10 cellular contexts compared by ENCODE assay signal in the genomic region with DNA sequence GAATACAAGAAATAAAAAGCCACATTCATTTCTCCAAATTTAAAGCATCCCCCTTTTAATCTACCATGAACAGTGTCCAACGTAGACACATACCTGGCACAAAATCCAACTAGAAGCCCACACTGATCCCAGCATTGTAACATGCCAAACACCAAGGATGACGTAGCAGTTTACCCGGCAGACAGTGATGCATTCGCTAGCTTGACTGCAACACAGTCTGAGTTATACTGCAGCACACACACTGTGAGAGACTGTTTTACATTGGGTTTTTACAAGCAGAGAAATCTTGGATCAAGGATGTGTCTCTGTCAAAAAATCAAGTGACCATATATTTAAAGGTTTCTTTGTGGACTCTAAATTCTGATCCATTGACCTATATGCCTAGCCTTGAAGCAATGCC.
DNase-seq lines count a peak whose midpoint lies in the region; ATAC-seq and TF ChIP-seq lines count a peak whose summit lies in the region.
"Had no signal": no experiment of that assay in that cellular context is flagged by ENCODE, and none has a peak within 500 bp of the region (broad histone marks: within the 10 kb centered on the region; RNA-seq: fewer than 3 reads in every experiment).

No MANE protein-coding gene starts in this region.

- H3K4me2 ChIP-seq in Karpas-422 (ENCODE audit: low read depth, low read length, poor library complexity, severe bottlenecking): peak overlapping the region; percentile 67

- no peak for TF ChIP-seq CTCF in heart right ventricle (IDR thresholded peaks at IDR 0.05)
- TF ChIP-seq CTCF in psoas muscle (IDR thresholded peaks at IDR 0.05): no peak

- in situ Hi-C loops in KBM-7 (cut with MboI; ENCODE audit: low pct_unique_long_range_greater_than_20kb, low sequenced_read_pairs): no loop called here

- H3K4me3 ChIP-seq in Karpas-422 (ENCODE audit: low read length) (no peak overlapping the region), heart right ventricle (peak overlapping the region in 5 of 10 donors; percentile 1 to 32 (median 6)), psoas muscle (peak overlapping the region; percentile 58)
- H3K4me3 ChIP-seq: colonic mucosa had no signal

- no peaks in the 10 kb centered on the region for H3K9me2 ChIP-seq in Karpas-422 (replicated peaks; ENCODE audit: insufficient read depth, low read length)

- peaks cover 10% of the 10 kb centered on the region; the same call in 1 of the 2 replicates for H3K36me3 ChIP-seq in Karpas-422 (ENCODE audit: insufficient read depth, low read length)
- H3K36me3 ChIP-seq in heart right ventricle: peaks cover 0 to 19% (median 0%) of the 10 kb centered on the region in 9 donors
- H3K36me3 ChIP-seq in psoas muscle (ENCODE audit: insufficient read depth in 1 of 2, low read depth in 1 of 2): peaks cover 0 to 7% of the 10 kb centered on the region in 2 donors
- H3K36me3 ChIP-seq: colonic mucosa had no signal

- H3K9me3 ChIP-seq in Karpas-422 (ENCODE audit: low read length): no peaks in the 10 kb centered on the region
- H3K9me3 ChIP-seq in heart right ventricle: no peaks in the 10 kb centered on the region
- no peaks in the 10 kb centered on the region for H3K9me3 ChIP-seq in psoas muscle
- H3K9me3 ChIP-seq: colonic mucosa had no signal

- H4K20me1 ChIP-seq in Karpas-422 (ENCODE audit: insufficient read depth, low read depth, low read length): no peaks in the 10 kb centered on the region

- intact Hi-C loops in heart right ventricle (cut with DNase I): no loop called here
- intact Hi-C loops in psoas muscle (cut with DNase I): no loop called here

- peaks cover 45% of the 10 kb centered on the region for H3K79me2 ChIP-seq in Karpas-422 (ENCODE audit: low read length)

- peaks cover 33% of the 10 kb centered on the region for H3K4me1 ChIP-seq in Karpas-422 (ENCODE audit: low read length)
- H3K4me1 ChIP-seq in heart right ventricle: peaks cover 0 to 27% (median 18%) of the 10 kb centered on the region in 9 donors
- peaks cover 9% of the 10 kb centered on the region for H3K4me1 ChIP-seq in psoas muscle
- H3K4me1 ChIP-seq: colonic mucosa had no signal

- H3K27ac ChIP-seq in Karpas-422 (ENCODE audit: low read length) (peak overlapping the region; percentile 81), heart right ventricle (peak overlapping the region in 6 of 10 donors; percentile 1 to 39 (median 33)), psoas muscle (peak overlapping the region; percentile 71)
- H3K27ac ChIP-seq: colonic mucosa had no signal

- ATAC-seq in heart right ventricle (peak in 6 of 8 donors; percentile 68 to 87 (median 81)), psoas muscle (peak; percentile 89 to 93 (median 91)), GM21526 (IDR thresholded peaks at IDR 0.05; ENCODE audit: low FRiP score, unreplicated experiment) (no peak), HG03520 (IDR thresholded peaks at IDR 0.05; ENCODE audit: unreplicated experiment) (no peak)

- DNase-seq in Karpas-422 (no peak), astrocyte of the hippocampus (ENCODE audit: low read depth, low spot score) (peak; percentile 62), heart right ventricle (no peak), psoas muscle (no peak), KBM-7 (no peak)
- DNase-seq: colonic mucosa, immature natural killer cell, NCI-H446 treated with DMSO at 0.1 percent for 48 hours had no signal

- no peak overlapping the region for H3K9ac ChIP-seq in Karpas-422 (ENCODE audit: low read length)

- WGBS in heart right ventricle, 2 donors: 59 to 63% methylated on average over 4 of the region's 4 CpGs
- 27 to 42% (median 30%) methylated on average over 4 of the region's 4 CpGs for WGBS in psoas muscle, 3 donors

- H3K27me3 ChIP-seq in Karpas-422 (ENCODE audit: low read length): no peaks in the 10 kb centered on the region
- no peaks in the 10 kb centered on the region for H3K27me3 ChIP-seq in heart right ventricle
- H3K27me3 ChIP-seq in psoas muscle (ENCODE audit: insufficient read depth in 3 of 3, low read length in 2 of 3): no peaks in the 10 kb centered on the region
- H3K27me3 ChIP-seq: colonic mucosa had no signal

- H2AFZ ChIP-seq in Karpas-422 (ENCODE audit: low read length): no peak overlapping the region

Comparison
In these comparisons a context has a peak if more than half of its experiments do, and no peak if none do; other contexts are left out.
1. ATAC-seq: peak in heart right ventricle (6 of 8) and psoas muscle (4 of 4); none in GM21526 (single experiment) and HG03520 (single experiment).
2. Peak in every context shown above with its lines, with median percentiles within 50 percentile points of each other: H3K27ac ChIP-seq.